15 cellular contexts compared by ENCODE assay signal in genomic region chr1:162855461-162856150, GRCh38. TPM values are rescaled to one million over a fixed set of nuclear protein-coding genes. Genes with fewer than 3 reads are reported as not detected.
DNase-seq lines count a peak whose midpoint lies in the region; ATAC-seq and TF ChIP-seq lines count a peak whose summit lies in the region.
"Had no signal": no experiment of that assay in that cellular context is flagged by ENCODE, and none has a peak within 500 bp of the region (broad histone marks: within the 10 kb centered on the region; RNA-seq: fewer than 3 reads in every experiment).

No MANE protein-coding gene starts in this region.

- peak; percentile 46; the same call in 1 of the 3 replicates for ATAC-seq in RWPE2 (ENCODE audit: low read depth)
- peak; percentile 21 for ATAC-seq in sciatic nerve
- ATAC-seq in HG03521 (IDR thresholded peaks at IDR 0.05; ENCODE audit: unreplicated experiment), result no peak
- ATAC-seq in GM18498 (IDR thresholded peaks at IDR 0.05; ENCODE audit: unreplicated experiment), result no peak
- ATAC-seq: gastroesophageal sphincter had no signal

- intact Hi-C loops in sciatic nerve (cut with DNase I), result no loop called here

- H3K4me3 ChIP-seq in RWPE2 (ENCODE audit: severe bottlenecking) (no peak overlapping the region), epithelial cell of esophagus (ENCODE audit: low read length) (no peak overlapping the region)
- H3K4me3 ChIP-seq: gastroesophageal sphincter had no signal

- TF ChIP-seq CTCF in RWPE2 (IDR thresholded peaks at IDR 0.05; ENCODE audit: poor library complexity, severe bottlenecking) (no peak), epithelial cell of esophagus (IDR thresholded peaks at IDR 0.05; ENCODE audit: insufficient read depth, low read depth, low read length, missing control alignments) (no peak)

- H3K27ac ChIP-seq in RWPE2 (ENCODE audit: poor library complexity, severe bottlenecking), result peak overlapping the region; percentile 21
- H3K27ac ChIP-seq: gastroesophageal sphincter had no signal

- H3K27me3 ChIP-seq in RWPE2 (ENCODE audit: insufficient read depth, poor library complexity, severe bottlenecking), result no peaks in the 10 kb centered on the region
- H3K27me3 ChIP-seq: gastroesophageal sphincter had no signal

- no peaks in the 10 kb centered on the region for H3K9me3 ChIP-seq in RWPE2 (ENCODE audit: severe bottlenecking)
- H3K9me3 ChIP-seq: gastroesophageal sphincter had no signal

- peaks cover 26% of the 10 kb centered on the region for H3K4me1 ChIP-seq in RWPE2 (ENCODE audit: insufficient read depth, poor library complexity, severe bottlenecking)

- DNase-seq in HCEC 1CT, result peak; percentile 85
- DNase-seq in RWPE2 (ENCODE audit: low spot score), result no peak
- peak; percentile 29 for DNase-seq in epithelial cell of esophagus (ENCODE audit: low read depth)
- no peak for DNase-seq in sciatic nerve (ENCODE audit: low spot score)
- no peak for DNase-seq in activated naive CD4-positive, alpha-beta T cell (lab: John Stamatoyannopoulos, UW)
- no peak for DNase-seq in NCI-H1417 (lab: John Stamatoyannopoulos, UW)
- DNase-seq: CD4-positive, alpha-beta T cell; islet precursor cell; NCI-H1436 treated with DMSO at 0.1 percent for 48 hours; NCI-H510A treated with DMSO at 0.1 percent for 48 hours; SIG-M5 had no signal

- H3K36me3 ChIP-seq in RWPE2 (ENCODE audit: low read depth), result no peaks in the 10 kb centered on the region
- H3K36me3 ChIP-seq: gastroesophageal sphincter had no signal

RNA-seq across cellular contexts. Expression of gene CCDC190, which starts 5.4 kb away (rescaled TPM):
- 0.22 TPM for total RNA-seq in sciatic nerve
- total RNA-seq: CD4-positive, alpha-beta T cell; gastroesophageal sphincter; subcutaneous adipose tissue had no signal

Comparison
In these comparisons a context has a peak if more than half of its experiments do, and no peak if none do; other contexts are left out.
1. DNase-seq: peak in HCEC 1CT (single experiment) and epithelial cell of esophagus (single experiment); none in RWPE2 (single experiment), sciatic nerve (single experiment), activated naive CD4-positive, alpha-beta T cell (0 of 4) and NCI-H1417 (0 of 3).
2. ATAC-seq: peak in RWPE2 (single experiment) and sciatic nerve (single experiment); none in HG03521 (single experiment) and GM18498 (single experiment).